Comparison of ENCODE assay signal across 8 cellular contexts in genomic region chr13:79481685-79482052, GRCh38. TPM values are rescaled to one million over a fixed set of nuclear protein-coding genes. Genes with fewer than 3 reads are reported as not detected.
DNase-seq lines count a peak whose midpoint lies in the region; ATAC-seq and TF ChIP-seq lines count a peak whose summit lies in the region.

No MANE protein-coding gene starts in this region.

- peaks cover 2 to 9% of the 10 kb centered on the region in 2 donors for H3K4me1 ChIP-seq in ascending aorta

- no peaks in the 10 kb centered on the region for H3K27me3 ChIP-seq in ascending aorta

- intact Hi-C loops in ascending aorta (cut with DNase I): loop anchor here (2.0 kb wide), 1 partner anchor 75 kb away; the partner anchor contains the start of gene RBM26

- H3K36me3 ChIP-seq in ascending aorta: no peaks in the 10 kb centered on the region

- H3K27ac ChIP-seq in ascending aorta: peak overlapping the region; percentile 30 to 39

- TF ChIP-seq CTCF in ascending aorta (IDR thresholded peaks at IDR 0.05): no peak

- peak; percentile 28 for ATAC-seq in GM18868 (IDR thresholded peaks at IDR 0.05; ENCODE audit: unreplicated experiment)
- peak; percentile 17 for ATAC-seq in HG02970 (IDR thresholded peaks at IDR 0.05; ENCODE audit: low FRiP score, unreplicated experiment)
- peak; percentile 44 for ATAC-seq in SK-N-SH treated with all-trans-retinoic acid at 6 μM for 48 hours
- ATAC-seq in left lobe of liver: peak; percentile 26

- H3K9me3 ChIP-seq in ascending aorta: no peaks in the 10 kb centered on the region

- peak overlapping the region; percentile 68 to 74 for H3K4me3 ChIP-seq in ascending aorta

- no peak for DNase-seq in ascending aorta (ENCODE audit: low spot score in 2 of 2)
- no peak for DNase-seq in left lobe of liver (ENCODE audit: low spot score)
- peak; percentile 39 to 77 (median 73) for DNase-seq in stimulated activated CD4-positive, alpha-beta T cell treated with anti-CD3 and anti-CD28 coated beads, TNF-alpha, amount 100 ng/mL, for 48 hours (ENCODE audit: low read depth in 3 of 3)
- DNase-seq in MV-4-11 (lab: John Stamatoyannopoulos, UW): no peak
- DNase-seq in KG1 (lab: John Stamatoyannopoulos, UW): no peak

TF ChIP-seq in SK-N-SH treated with all-trans-retinoic acid at 6 μM for 48 hours, 23 proteins besides CTCF, POLR2A, EP300 and RAD21:
- TF ChIP-seq ZNF565 (CRISPR knock-in tag; conservative IDR thresholded peaks at IDR 0.05; ENCODE audit: low read depth) (no peak), ZNF70 (CRISPR knock-in tag; IDR thresholded peaks at IDR 0.05) (no peak), PPARA (CRISPR knock-in tag; IDR thresholded peaks at IDR 0.05; ENCODE audit: borderline replicate concordance) (no peak), TSHZ2 (CRISPR knock-in tag; IDR thresholded peaks at IDR 0.05) (no peak), ZC3H10 (CRISPR knock-in tag; IDR thresholded peaks at IDR 0.05) (no peak), ZFP3 (CRISPR knock-in tag; IDR thresholded peaks at IDR 0.05) (no peak)

RNA-seq across cellular contexts. Expression of gene NDFIP2, which starts 0.7 kb away (rescaled TPM):
- total RNA-seq in ascending aorta (16.6 TPM), left lobe of liver (27.8 TPM)

Comparison
In these comparisons a context has a peak if more than half of its experiments do, and no peak if none do; other contexts are left out.
1. DNase-seq: peak in stimulated activated CD4-positive, alpha-beta T cell treated with anti-CD3 and anti-CD28 coated beads, TNF-alpha, amount 100 ng/mL, for 48 hours (3 of 3); none in ascending aorta (0 of 2), left lobe of liver (single experiment), MV-4-11 (single experiment) and KG1 (single experiment).
2. Peak in every context shown above with its lines, with median percentiles within 50 percentile points of each other: ATAC-seq.